ENCODE assay signal across 9 cellular contexts in genomic region chr6:17962436-17963031, GRCh38. TPM values are rescaled to one million over a fixed set of nuclear protein-coding genes. Genes with fewer than 3 reads are reported as not detected.
DNase-seq lines count a peak whose midpoint lies in the region; ATAC-seq and TF ChIP-seq lines count a peak whose summit lies in the region.
"Had no signal": no experiment of that assay in that cellular context is flagged by ENCODE, and none has a peak within 500 bp of the region (broad histone marks: within the 10 kb centered on the region; RNA-seq: fewer than 3 reads in every experiment).

No MANE protein-coding gene starts in this region.

- peaks cover 0 to 70% of the 10 kb centered on the region in 2 donors for H3K4me1 ChIP-seq in right atrium auricular region
- no peaks in the 10 kb centered on the region for H3K4me1 ChIP-seq in testis

- no peaks in the 10 kb centered on the region for H3K36me3 Mint-ChIP-seq in WTC11
- peaks cover 9% of the 10 kb centered on the region for H3K36me3 Mint-ChIP-seq in stimulated activated memory B cell treated with anti-CD40 and anti-IgM and Interleukin-4, amounts not matched to agents 10 μg/mL and 1 μg/mL and 100 μg/mL, for 72 hours
- H3K36me3 Mint-ChIP-seq in activated naive CD4-positive, alpha-beta T cell treated with anti-CD3 and anti-CD28 coated beads, Interleukin-2, amount 10 ng/mL, durations not matched to agents 7 days and 5 days: no peaks in the 10 kb centered on the region

- H3K4me1 Mint-ChIP-seq in WTC11: peaks cover 19% of the 10 kb centered on the region
- H3K4me1 Mint-ChIP-seq in stimulated activated memory B cell treated with anti-CD40 and anti-IgM and Interleukin-4, amounts not matched to agents 10 μg/mL and 1 μg/mL and 100 μg/mL, for 72 hours: peaks cover 15% of the 10 kb centered on the region
- no peaks in the 10 kb centered on the region for H3K4me1 Mint-ChIP-seq in activated naive CD4-positive, alpha-beta T cell treated with anti-CD3 and anti-CD28 coated beads, Interleukin-2, amount 10 ng/mL, durations not matched to agents 7 days and 5 days

- H3K27ac ChIP-seq in right atrium auricular region (peak overlapping the region; percentile 43 to 73), testis (no peak overlapping the region)

- DNase-seq in HS-27A (ENCODE audit: low read depth) (peak; percentile 50), WTC11 (ENCODE audit: low spot score) (no peak), right atrium auricular region (ENCODE audit: low spot score) (peak; percentile 73), testis (peak; percentile 49)
- DNase-seq in activated naive CD4-positive, alpha-beta T cell treated with anti-CD3 and anti-CD28 coated beads, Interleukin-2, amount 10 ng/mL, durations not matched to agents 7 days and 5 days: no peak

- no peaks in the 10 kb centered on the region for H3K27me3 Mint-ChIP-seq in WTC11 (ENCODE audit: low read depth)
- no peaks in the 10 kb centered on the region for H3K27me3 Mint-ChIP-seq in stimulated activated memory B cell treated with anti-CD40 and anti-IgM and Interleukin-4, amounts not matched to agents 10 μg/mL and 1 μg/mL and 100 μg/mL, for 72 hours
- H3K27me3 Mint-ChIP-seq in activated naive CD4-positive, alpha-beta T cell treated with anti-CD3 and anti-CD28 coated beads, Interleukin-2, amount 10 ng/mL, durations not matched to agents 7 days and 5 days: peaks cover 13% of the 10 kb centered on the region

- TF ChIP-seq POLR2A in testis (IDR thresholded peaks at IDR 0.05): no peak

- H3K4me3 Mint-ChIP-seq in WTC11: no peak overlapping the region
- H3K4me3 Mint-ChIP-seq in stimulated activated memory B cell treated with anti-CD40 and anti-IgM and Interleukin-4, amounts not matched to agents 10 μg/mL and 1 μg/mL and 100 μg/mL, for 72 hours: no peak overlapping the region
- no peak overlapping the region for H3K4me3 Mint-ChIP-seq in activated naive CD4-positive, alpha-beta T cell treated with anti-CD3 and anti-CD28 coated beads, Interleukin-2, amount 10 ng/mL, durations not matched to agents 7 days and 5 days
- H3K4me3 Mint-ChIP-seq: nephron had no signal

- no peaks in the 10 kb centered on the region for H3K9me3 ChIP-seq in right atrium auricular region
- H3K9me3 ChIP-seq in testis: no peaks in the 10 kb centered on the region

- H3K9me3 Mint-ChIP-seq in WTC11: no peaks in the 10 kb centered on the region
- no peaks in the 10 kb centered on the region for H3K9me3 Mint-ChIP-seq in stimulated activated memory B cell treated with anti-CD40 and anti-IgM and Interleukin-4, amounts not matched to agents 10 μg/mL and 1 μg/mL and 100 μg/mL, for 72 hours
- no peaks in the 10 kb centered on the region for H3K9me3 Mint-ChIP-seq in activated naive CD4-positive, alpha-beta T cell treated with anti-CD3 and anti-CD28 coated beads, Interleukin-2, amount 10 ng/mL, durations not matched to agents 7 days and 5 days
- H3K9me3 Mint-ChIP-seq: nephron had no signal

- POLR2A ChIA-PET in WTC11 (lab: Charles Lee): no interaction called here

- no peaks in the 10 kb centered on the region for H3K36me3 ChIP-seq in right atrium auricular region
- H3K36me3 ChIP-seq in testis (ENCODE audit: low read depth, missing control alignments): no peaks in the 10 kb centered on the region

- 47 to 56% methylated on average over 6 of the region's 6 CpGs for WGBS in testis, 2 donors

- H3K27me3 ChIP-seq in right atrium auricular region (no peaks in the 10 kb centered on the region), testis (no peaks in the 10 kb centered on the region)

- intact Hi-C loops in testis (cut with DNase I; ENCODE audit: low total_unique reads): no loop called here

- ATAC-seq in WTC11 (peak; percentile 50; the same call in 1 of the 2 replicates), GM21528 (IDR thresholded peaks at IDR 0.05; ENCODE audit: low FRiP score, unreplicated experiment) (no peak), HG02571 (IDR thresholded peaks at IDR 0.05; ENCODE audit: unreplicated experiment) (no peak)
- ATAC-seq in stimulated activated memory B cell treated with anti-CD40 and anti-IgM and Interleukin-4, amounts not matched to agents 10 μg/mL and 1 μg/mL and 100 μg/mL, for 72 hours: no peak

- CTCF ChIA-PET in WTC11 (lab: Charles Lee): interaction anchor here (1.0 kb wide), 1 partner anchor 159 kb away, joined by 5 read pairs; no protein-coding TSS in a partner anchor
- CTCF ChIA-PET in activated naive CD4-positive, alpha-beta T cell treated with anti-CD3 and anti-CD28 coated beads, Interleukin-2, amount 10 ng/mL, durations not matched to agents 7 days and 5 days (lab: Charles Lee): no interaction called here

- H3K4me3 ChIP-seq in right atrium auricular region (peak overlapping the region in 1 of 2 donors; percentile 7), testis (no peak overlapping the region)

- H3K27ac Mint-ChIP-seq in WTC11: 0 out of 2 replicates have a peak overlapping the region, but pooled peaks have one; percentile 14
- H3K27ac Mint-ChIP-seq in stimulated activated memory B cell treated with anti-CD40 and anti-IgM and Interleukin-4, amounts not matched to agents 10 μg/mL and 1 μg/mL and 100 μg/mL, for 72 hours: no peak overlapping the region
- H3K27ac Mint-ChIP-seq in activated naive CD4-positive, alpha-beta T cell treated with anti-CD3 and anti-CD28 coated beads, Interleukin-2, amount 10 ng/mL, durations not matched to agents 7 days and 5 days: no peak overlapping the region

- no peak for TF ChIP-seq CTCF in WTC11 (IDR thresholded peaks at IDR 0.05)
- TF ChIP-seq CTCF in right atrium auricular region (IDR thresholded peaks at IDR 0.05): no peak
- TF ChIP-seq CTCF in testis (IDR thresholded peaks at IDR 0.05): no peak

TF ChIP-seq in WTC11, 78 proteins besides CTCF, POLR2A, EP300 and RAD21 (continues in another document):
- TF ChIP-seq ZBTB21 (CRISPR knock-in tag; IDR thresholded peaks at IDR 0.05; ENCODE audit: borderline replicate concordance): no peak
- TF ChIP-seq GRHL2 (CRISPR knock-in tag; IDR thresholded peaks at IDR 0.05; ENCODE audit: insufficient replicate concordance, severe bottlenecking): no peak
- TF ChIP-seq MLX (CRISPR knock-in tag; IDR thresholded peaks at IDR 0.05): no peak
- TF ChIP-seq E2F5 (CRISPR knock-in tag; IDR thresholded peaks at IDR 0.05): no peak
- TF ChIP-seq IRF1 (CRISPR knock-in tag; IDR thresholded peaks at IDR 0.05): no peak
- TF ChIP-seq HMGXB4 (CRISPR knock-in tag; IDR thresholded peaks at IDR 0.05): no peak

RNA-seq across cellular contexts. Expression of gene KIF13A, which starts 24.9 kb away (rescaled TPM):
- total RNA-seq in WTC11 (2021) (27.8 to 32.7 TPM (median 27.8 TPM) in 3 replicates), right atrium auricular region (10 to 100 TPM; 56.6 to 68.3 TPM), testis (10 to 100 TPM; 27.7 to 28.7 TPM)
- polyA plus RNA-seq in testis (ENCODE audit: insufficient read depth, low read depth, low replicate concordance): 20.8 TPM

Comparison
In these comparisons a context has a peak if more than half of its experiments do, and no peak if none do; other contexts are left out.
1. DNase-seq: peak in HS-27A (single experiment), right atrium auricular region (single experiment) and testis (single experiment); none in WTC11 (single experiment) and activated naive CD4-positive, alpha-beta T cell treated with anti-CD3 and anti-CD28 coated beads, Interleukin-2, amount 10 ng/mL, durations not matched to agents 7 days and 5 days (single experiment).
2. H3K27ac ChIP-seq: peak in right atrium auricular region (2 of 2); none in testis (0 of 2).